Comparison of ENCODE assay signal across 8 cellular contexts in genomic region chr6:42978487-42978792, GRCh38. TPM values are rescaled to one million over a fixed set of nuclear protein-coding genes. Genes with fewer than 3 reads are reported as not detected.
DNase-seq lines count a peak whose midpoint lies in the region; ATAC-seq and TF ChIP-seq lines count a peak whose summit lies in the region.

No MANE protein-coding gene starts in this region.

- no peaks in the 10 kb centered on the region for H3K9me3 Mint-ChIP-seq in HFFc6
- H3K9me3 Mint-ChIP-seq in effector memory CD8-positive, alpha-beta T cell: no peaks in the 10 kb centered on the region

- H3K36me3 Mint-ChIP-seq in HFFc6 (ENCODE audit: low read depth): peaks cover 18% of the 10 kb centered on the region
- peaks cover 21% of the 10 kb centered on the region for H3K36me3 Mint-ChIP-seq in effector memory CD8-positive, alpha-beta T cell (ENCODE audit: insufficient read depth)

- H3K4me3 Mint-ChIP-seq in HFFc6: peak overlapping the region; percentile 95
- H3K4me3 Mint-ChIP-seq in effector memory CD8-positive, alpha-beta T cell: peak overlapping the region; percentile 93 to 94

- no peak for TF ChIP-seq CTCF in DND-41 (IDR thresholded peaks at IDR 0.05; ENCODE audit: borderline replicate concordance, extremely low read depth, low read length, poor library complexity, severe bottlenecking)
- no peak for TF ChIP-seq CTCF in HFFc6 (IDR thresholded peaks at IDR 0.05)

- H3K4me3 ChIP-seq in DND-41 (ENCODE audit: low read depth in 1 of 2, low read length in 2 of 2) (peak overlapping the region; percentile 92 to 96), SK-N-MC (peak overlapping the region; percentile 78), muscle layer of colon (ENCODE audit: low read depth in 1 of 2, low read length in 2 of 2) (peak overlapping the region; percentile 75 to 85)

- H3K4me1 ChIP-seq in DND-41 (ENCODE audit: insufficient read depth, low read length) (peaks cover 36% of the 10 kb centered on the region), muscle layer of colon (ENCODE audit: insufficient read depth, low read length) (peaks cover 25% of the 10 kb centered on the region)

- ATAC-seq in DND-41 (ENCODE audit: insufficient read depth, low read depth): no peak
- ATAC-seq in effector memory CD8-positive, alpha-beta T cell (replicated peaks): no peak
- ATAC-seq in GM18858 (IDR thresholded peaks at IDR 0.05; ENCODE audit: unreplicated experiment): no peak
- no peak for ATAC-seq in GM21515 (IDR thresholded peaks at IDR 0.05; ENCODE audit: unreplicated experiment)

- peaks cover 6% of the 10 kb centered on the region; the same call in 1 of the 2 replicates for H4K20me1 ChIP-seq in DND-41 (ENCODE audit: insufficient read depth, low read length)

- H3K4me2 ChIP-seq in DND-41 (ENCODE audit: insufficient read depth, low read length): peak overlapping the region; percentile 79

- DNase-seq in DND-41 (peak; percentile 20), HFFc6 (no peak), SK-N-MC (ENCODE audit: low read depth, low spot score) (no peak), NCI-H2171 (lab: John Stamatoyannopoulos, UW) (no peak)
- peak in 1 of 3 experiments; percentile 20 for DNase-seq in effector memory CD8-positive, alpha-beta T cell

- peaks cover 35% of the 10 kb centered on the region for H3K79me2 ChIP-seq in DND-41 (ENCODE audit: insufficient read depth, low read length)

- peak overlapping the region; percentile 87 for H2AFZ ChIP-seq in DND-41 (ENCODE audit: low read depth, low read length)

- H3K4me1 Mint-ChIP-seq in HFFc6 (ENCODE audit: low read depth): peaks cover 37% of the 10 kb centered on the region
- peaks cover 31 to 34% of the 10 kb centered on the region in 2 donors for H3K4me1 Mint-ChIP-seq in effector memory CD8-positive, alpha-beta T cell (ENCODE audit: low read depth in 2 of 2)

- H3K27me3 Mint-ChIP-seq in HFFc6 (ENCODE audit: insufficient read depth): no peaks in the 10 kb centered on the region
- H3K27me3 Mint-ChIP-seq in effector memory CD8-positive, alpha-beta T cell: no peaks in the 10 kb centered on the region

- H3K27me3 ChIP-seq in DND-41 (ENCODE audit: insufficient read depth, low read length, poor library complexity): no peaks in the 10 kb centered on the region
- no peaks in the 10 kb centered on the region for H3K27me3 ChIP-seq in muscle layer of colon (ENCODE audit: control insufficient read depth in 1 of 2, insufficient read depth in 2 of 2, low read length in 2 of 2)

- peaks cover 7% of the 10 kb centered on the region for H3K36me3 ChIP-seq in DND-41 (ENCODE audit: insufficient read depth, low read length)
- H3K36me3 ChIP-seq in SK-N-MC (ENCODE audit: insufficient read depth, low read length): peaks cover 4% of the 10 kb centered on the region; the same call in 1 of the 2 replicates
- peaks cover 4% of the 10 kb centered on the region for H3K36me3 ChIP-seq in muscle layer of colon (ENCODE audit: insufficient read depth, low read length)

- H3K9ac ChIP-seq in DND-41 (ENCODE audit: low read depth, low read length): peak overlapping the region; percentile 93
- peak overlapping the region; percentile 78 for H3K9ac ChIP-seq in SK-N-MC (ENCODE audit: insufficient read length)
- H3K9ac ChIP-seq in muscle layer of colon (ENCODE audit: low read length): peak overlapping the region; percentile 84

- peak overlapping the region; percentile 84 for H3K27ac Mint-ChIP-seq in HFFc6
- peak overlapping the region; percentile 73 to 96 for H3K27ac Mint-ChIP-seq in effector memory CD8-positive, alpha-beta T cell

- H3K27ac ChIP-seq in DND-41 (ENCODE audit: low read length): peak overlapping the region; percentile 87
- H3K27ac ChIP-seq in SK-N-MC: no peak overlapping the region
- peak overlapping the region; percentile 92 for H3K27ac ChIP-seq in muscle layer of colon (ENCODE audit: low read depth, low read length)

- H3K9me3 ChIP-seq in DND-41 (ENCODE audit: insufficient read depth, low read length, severe bottlenecking) (no peaks in the 10 kb centered on the region), SK-N-MC (ENCODE audit: low read depth, low read length) (no peaks in the 10 kb centered on the region), muscle layer of colon (ENCODE audit: low read length) (no peaks in the 10 kb centered on the region)

RNA-seq across cellular contexts. Expression of gene PEX6, which starts 0.5 kb away (rescaled TPM):
- 10 to 100 TPM; 20.3 to 31.7 (median 22.4) TPM for total RNA-seq in HFFc6 (2021; fragmentation: NEBNext Ultra II Directional; extraction: Animal tissue kit (Norgen Biotek cat#: 25700))

RNA-seq across cellular contexts. Expression of gene PPP2R5D, which starts 5.9 kb away (rescaled TPM):
- 10 to 100 TPM; 37.7 to 50.7 (median 43.4) TPM for total RNA-seq in HFFc6 (2021; fragmentation: NEBNext Ultra II Directional; extraction: Animal tissue kit (Norgen Biotek cat#: 25700))

RNA-seq across cellular contexts. Expression of gene GNMT, which starts 17.9 kb away (rescaled TPM):
- total RNA-seq in HFFc6 (2021; fragmentation: NEBNext Ultra II Directional; extraction: Animal tissue kit (Norgen Biotek cat#: 25700)): under 1 TPM in 5 of 6 experiments, not detected in 1; 0.16 to 0.24 (median 0.20) TPM

RNA-seq across cellular contexts. Expression of gene MEA1, which starts 35.3 kb away (rescaled TPM):
- 100 to 1,000 TPM; 114 to 132 (median 118) TPM for total RNA-seq in HFFc6 (2021; fragmentation: NEBNext Ultra II Directional; extraction: Animal tissue kit (Norgen Biotek cat#: 25700))

RNA-seq across cellular contexts. Expression of gene KLHDC3, which starts 35.6 kb away (rescaled TPM):
- total RNA-seq in HFFc6 (2021; fragmentation: NEBNext Ultra II Directional; extraction: Animal tissue kit (Norgen Biotek cat#: 25700)): 10 to 100 TPM; 41.6 to 51.2 (median 45.9) TPM
